ENCODE assay signal across 7 cellular contexts in genomic region chr4:122152699-122153328, GRCh38. TPM values are rescaled to one million over a fixed set of nuclear protein-coding genes. Genes with fewer than 3 reads are reported as not detected.
DNase-seq lines count a peak whose midpoint lies in the region; ATAC-seq, FAIRE-seq and TF ChIP-seq lines count a peak whose summit lies in the region.

No MANE protein-coding gene starts in this region.

- no peak overlapping the region for H2BK20ac ChIP-seq in H9 (ENCODE audit: low read depth, low read length, poor library complexity, severe bottlenecking)

- intact Hi-C loops in activated B cell treated with CpG ODN at 0.5 μM for 24 hours (cut with micrococcal nuclease): loop anchor here (1.0 to 5.0 kb wide), 7 partner anchors 201 to 769 kb away; partner anchors contain the start of genes ANXA5, BBS12, BBS7 and EXOSC9

- no peak overlapping the region for H3K27ac ChIP-seq in H9 (ENCODE audit: insufficient read length, low read depth, low read length)
- H3K27ac ChIP-seq in effector memory CD4-positive, alpha-beta T cell (ENCODE audit: insufficient read depth, low read length, poor library complexity, severe bottlenecking): peak overlapping the region; percentile 83

- no peak overlapping the region for H4K5ac ChIP-seq in H9 (ENCODE audit: insufficient read length, low read depth, low read length)

- H3K4me1 Mint-ChIP-seq in H9: peaks cover 9 to 14% of the 10 kb centered on the region in 2 experiments
- peaks cover 42% of the 10 kb centered on the region for H3K4me1 Mint-ChIP-seq in activated B cell treated with CpG ODN at 0.5 μM for 24 hours

- no peak overlapping the region for H2BK120ac ChIP-seq in H9 (ENCODE audit: low read depth, low read length, poor library complexity, severe bottlenecking)

- no peaks in the 10 kb centered on the region for H3K79me2 ChIP-seq in H9 (ENCODE audit: insufficient read depth, low read length)

- peak overlapping the region; percentile 12 to 89 (median 88) for H3K27ac Mint-ChIP-seq in H9
- peak overlapping the region; percentile 69 for H3K27ac Mint-ChIP-seq in activated B cell treated with CpG ODN at 0.5 μM for 24 hours

- peak overlapping the region; percentile 86 for H3K9ac ChIP-seq in H9 (ENCODE audit: extremely low read depth, insufficient read length, low read length)

- H3K79me1 ChIP-seq in H9 (ENCODE audit: insufficient read depth, low read depth, low read length, poor library complexity, severe bottlenecking): no peaks in the 10 kb centered on the region

- H3K36me3 Mint-ChIP-seq in H9 (ENCODE audit: insufficient read depth in 1 of 3, low read depth in 3 of 3): peaks cover 24 to 34% (median 31%) of the 10 kb centered on the region in 3 experiments
- peaks cover 22% of the 10 kb centered on the region for H3K36me3 Mint-ChIP-seq in activated B cell treated with CpG ODN at 0.5 μM for 24 hours (ENCODE audit: low read depth)

- H3K4me2 ChIP-seq in H9 (ENCODE audit: insufficient read depth, insufficient read length, low read length): peak overlapping the region; percentile 65

- H3K4me3 ChIP-seq in effector memory CD4-positive, alpha-beta T cell (ENCODE audit: insufficient read depth, low read depth, low read length, poor library complexity, severe bottlenecking): peak overlapping the region; percentile 88

- H3K23me2 ChIP-seq in H9 (ENCODE audit: insufficient read length, low read depth, low read length, poor library complexity, severe bottlenecking): peaks cover 5% of the 10 kb centered on the region

- no peak for TF ChIP-seq POLR2A in GM12891 (IDR thresholded peaks at IDR 0.05; ENCODE audit: low read depth, low read length)

- no peak overlapping the region for H2AK5ac ChIP-seq in H9 (ENCODE audit: insufficient read length, low read length)

- no peaks in the 10 kb centered on the region for H3K9me3 ChIP-seq in H9 (ENCODE audit: control insufficient read depth, low read depth, low read length)
- H3K9me3 ChIP-seq in effector memory CD4-positive, alpha-beta T cell (ENCODE audit: control insufficient read depth, low read length): no peaks in the 10 kb centered on the region

- H3K36me3 ChIP-seq in effector memory CD4-positive, alpha-beta T cell (ENCODE audit: control insufficient read depth, insufficient read depth, low read length): no peaks in the 10 kb centered on the region

- peak; percentile 21 for ATAC-seq in activated B cell treated with CpG ODN at 0.5 μM for 24 hours (ENCODE audit: low read depth)

- H3K4me3 Mint-ChIP-seq in H9 (peak overlapping the region; percentile 85 to 93), activated B cell treated with CpG ODN at 0.5 μM for 24 hours (peak overlapping the region; percentile 97)

- H2AFZ ChIP-seq in H9 (ENCODE audit: low read length): peak overlapping the region; percentile 41

- no peak overlapping the region for H2BK15ac ChIP-seq in H9 (ENCODE audit: low read depth, low read length)

- H3K27me3 Mint-ChIP-seq in H9 (ENCODE audit: low read depth): peaks cover 9% of the 10 kb centered on the region; the same call in 1 of the 2 replicates
- no peaks in the 10 kb centered on the region for H3K27me3 Mint-ChIP-seq in activated B cell treated with CpG ODN at 0.5 μM for 24 hours

- H3K14ac ChIP-seq in H9 (ENCODE audit: insufficient read depth, low read length): peak overlapping the region; percentile 44

- H2BK5ac ChIP-seq in H9 (ENCODE audit: insufficient read length, low read length): no peak overlapping the region

- peak overlapping the region; percentile 76 for H3K18ac ChIP-seq in H9 (ENCODE audit: insufficient read length, low read depth, low read length)

- no peak overlapping the region for H3T11ph ChIP-seq in H9 (ENCODE audit: low read length)

- FAIRE-seq in GM12891 (lab: Jason Lieb, UNC): peak; percentile 79

- peak; percentile 15 for DNase-seq in GM12891 (ENCODE audit: insufficient read length, low spot score)
- peak; percentile 63 for DNase-seq in H9
- peak; percentile 42 for DNase-seq in LoVo (ENCODE audit: low spot score)
- DNase-seq in activated B cell treated with CpG ODN at 0.5 μM for 24 hours: no peak
- peak in 2 of 3 donors; percentile 3 to 17 for DNase-seq in effector memory CD4-positive, alpha-beta T cell
- peak; percentile 55 for DNase-seq in medulla oblongata (ENCODE audit: extremely low spot score)
- DNase-seq in stimulated activated naive CD4-positive, alpha-beta T cell (lab: John Stamatoyannopoulos, UW): peak in 4 of 6 experiments; percentile 23 to 64 (median 36)

- no peak overlapping the region for H3K23ac ChIP-seq in H9 (ENCODE audit: insufficient read length, low read depth, low read length)

- no peaks in the 10 kb centered on the region for H3K27me3 ChIP-seq in H9 (ENCODE audit: insufficient read depth, low read length)
- no peaks in the 10 kb centered on the region for H3K27me3 ChIP-seq in effector memory CD4-positive, alpha-beta T cell (replicated peaks; ENCODE audit: control insufficient read depth, insufficient read depth, low read length, poor library complexity, severe bottlenecking)

- no peak overlapping the region for H2BK12ac ChIP-seq in H9 (ENCODE audit: insufficient read length, low read depth, low read length)

- CTCF ChIA-PET in activated B cell treated with CpG ODN at 0.5 μM for 24 hours (lab: Charles Lee): no interaction called here

- H4K20me1 ChIP-seq in H9 (ENCODE audit: control insufficient read depth, insufficient read depth, insufficient read length): no peaks in the 10 kb centered on the region

- no peak overlapping the region for H3K56ac ChIP-seq in H9 (ENCODE audit: insufficient read length, low read depth, low read length)

- no peak overlapping the region for H4K91ac ChIP-seq in H9 (ENCODE audit: insufficient read length, low read depth, low read length)

- H3K4ac ChIP-seq in H9 (ENCODE audit: low read depth, low read length): no peak overlapping the region

- no CpG with 5 or more reads among the region's 20 CpGs for WGBS in H9 (ENCODE audit: extremely low coverage, insufficient read length, low lambda C conversion rate)

- POLR2A ChIA-PET in activated B cell treated with CpG ODN at 0.5 μM for 24 hours (lab: Charles Lee): no interaction called here

- H3K9me3 Mint-ChIP-seq in H9: peaks cover 8 to 18% of the 10 kb centered on the region in 2 experiments
- no peaks in the 10 kb centered on the region for H3K9me3 Mint-ChIP-seq in activated B cell treated with CpG ODN at 0.5 μM for 24 hours

- H4K8ac ChIP-seq in H9 (replicated peaks; ENCODE audit: insufficient read length, low read depth, low read length): no peak overlapping the region

- H3K4me1 ChIP-seq in H9 (ENCODE audit: insufficient read depth, low read length): no peaks in the 10 kb centered on the region
- H3K4me1 ChIP-seq in effector memory CD4-positive, alpha-beta T cell (ENCODE audit: control insufficient read depth, insufficient read depth, low read length, poor library complexity, severe bottlenecking): peaks cover 5% of the 10 kb centered on the region

- TF ChIP-seq CTCF in H9 (conservative IDR thresholded peaks at IDR 0.05): no peak
- no peak for TF ChIP-seq CTCF in activated B cell treated with CpG ODN at 0.5 μM for 24 hours (IDR thresholded peaks at IDR 0.05)

TF ChIP-seq in GM12891, 5 proteins besides CTCF, POLR2A, EP300 and RAD21:
- TF ChIP-seq POLR2AphosphoS5 (IDR thresholded peaks at IDR 0.05; ENCODE audit: low read depth, low read length): no peak
- no peak for TF ChIP-seq SPI1 (IDR thresholded peaks at IDR 0.05; ENCODE audit: low read depth, low read length)
- no peak for TF ChIP-seq POU2F2 (IDR thresholded peaks at IDR 0.05; ENCODE audit: low read depth, low read length)
- no peak for TF ChIP-seq TAF1 (IDR thresholded peaks at IDR 0.05; ENCODE audit: low read depth, low read length)
- TF ChIP-seq PAX5 (IDR thresholded peaks at IDR 0.05; ENCODE audit: insufficient read depth, low read length, severe bottlenecking): no peak

RNA-seq across cellular contexts. Expression of gene BLTP1, which starts 0.7 kb away (rescaled TPM):
- polyA plus RNA-seq in GM12891 (2012; ENCODE audit: low read depth, missing spikeins): 7.9 TPM
- total RNA-seq in H9 (2021) (22.2 and 27.4 TPM in 2 replicates), activated B cell treated with CpG ODN at 0.5 μM for 24 hours (39.1 and 44.4 TPM in 2 replicates)
